Comparison of ENCODE assay signal across 2 cellular contexts in genomic region chr6:10482636-10483257, GRCh38.
TF ChIP-seq lines count a peak whose summit lies in the region.

No MANE protein-coding gene starts in this region.

TF ChIP-seq in GM23338, 12 proteins besides CTCF, POLR2A, EP300 and RAD21:
- TF ChIP-seq EZH2 (IDR thresholded peaks at IDR 0.05; ENCODE audit: low read depth, unreplicated experiment) (no peak), JUNB (IDR thresholded peaks at IDR 0.05; ENCODE audit: unreplicated experiment) (no peak)

TF ChIP-seq in WTC11, 78 proteins besides CTCF, POLR2A, EP300 and RAD21:
- no peak for TF ChIP-seq SP1 (CRISPR knock-in tag; conservative IDR thresholded peaks at IDR 0.05)
- no peak for TF ChIP-seq TEAD1 (CRISPR knock-in tag; IDR thresholded peaks at IDR 0.05)
- no peak for TF ChIP-seq ATF1 (CRISPR knock-in tag; IDR thresholded peaks at IDR 0.05)
- no peak for TF ChIP-seq ESRRA (CRISPR knock-in tag; IDR thresholded peaks at IDR 0.05; ENCODE audit: borderline replicate concordance)
- TF ChIP-seq MXD4 (CRISPR knock-in tag; IDR thresholded peaks at IDR 0.05; ENCODE audit: borderline replicate concordance), result no peak
- no peak for TF ChIP-seq ZNF425 (CRISPR knock-in tag; conservative IDR thresholded peaks at IDR 0.05)
- no peak for TF ChIP-seq ZNF416 (CRISPR knock-in tag; IDR thresholded peaks at IDR 0.05)
- no peak for TF ChIP-seq MLX (CRISPR knock-in tag; IDR thresholded peaks at IDR 0.05)
- no peak for TF ChIP-seq AR (CRISPR knock-in tag; IDR thresholded peaks at IDR 0.05)
- no peak for TF ChIP-seq HMGXB4 (CRISPR knock-in tag; IDR thresholded peaks at IDR 0.05)
TF ChIP-seq in WTC11: peak in this region for 0.
